In genomic region chr5:97534166-97534565, GRCh38 we compare ENCODE assay signal across 8 cellular contexts.
DNase-seq lines count a peak whose midpoint lies in the region; ATAC-seq, FAIRE-seq and TF ChIP-seq lines count a peak whose summit lies in the region.

No MANE protein-coding gene starts in this region.

- POLR2A ChIA-PET in K562 (lab: Yijun Ruan, JAX): no interaction called here

- ATAC-seq in GM18517 (IDR thresholded peaks at IDR 0.05; ENCODE audit: unreplicated experiment) (peak; percentile 70), HG02884 (IDR thresholded peaks at IDR 0.05; ENCODE audit: unreplicated experiment) (peak; percentile 77), K562 (no peak), upper lobe of right lung (peak; percentile 96)

- intact Hi-C loops in K562 (cut with micrococcal nuclease) (loop anchor here (1.0 kb wide), 1 partner anchor 303 kb away; no protein-coding TSS in a partner anchor), kidney (cut with DNase I) (no loop called here), upper lobe of right lung (cut with DNase I) (no loop called here), sigmoid colon (cut with DNase I) (loop anchor here (5.0 kb wide), 1 partner anchor 302 kb away; no protein-coding TSS in a partner anchor)

- H3K9me1 ChIP-seq in K562 (ENCODE audit: control insufficient read depth, insufficient read depth, low read length): no peaks in the 10 kb centered on the region

- H3K79me2 ChIP-seq in K562 (ENCODE audit: control insufficient read depth, insufficient read depth, low read length): no peaks in the 10 kb centered on the region

- TF ChIP-seq EP300 in K562 (IDR thresholded peaks at IDR 0.05; ENCODE audit: low read length) (no peak), sigmoid colon (IDR thresholded peaks at IDR 0.05) (no peak)

- CTCF ChIA-PET in K562 (lab: Yijun Ruan, JAX; ENCODE audit: low intra/inter-chr PET ratio): interaction anchor here (0.8 kb wide), 1 partner anchor 373 kb away, joined by 3 read pairs; no protein-coding TSS in a partner anchor

- TF ChIP-seq POLR2A in K562 (conservative IDR thresholded peaks at IDR 0.05) (no peak), sigmoid colon (IDR thresholded peaks at IDR 0.05) (no peak)

- H3K9me3 ChIP-seq in K562 (replicated peaks; ENCODE audit: control insufficient read depth, insufficient read depth, low read depth, low read length) (no peaks in the 10 kb centered on the region), kidney (ENCODE audit: control insufficient read depth in 1 of 2, low read length in 2 of 2) (no peaks in the 10 kb centered on the region), upper lobe of right lung (no peaks in the 10 kb centered on the region), sigmoid colon (no peaks in the 10 kb centered on the region)

- H3K4me1 ChIP-seq in K562 (replicated peaks in 1 of 2; ENCODE audit: control insufficient read depth in 2 of 2, insufficient read depth in 2 of 2, low read length in 2 of 2) (no peaks in the 10 kb centered on the region), kidney (ENCODE audit: control insufficient read depth in 1 of 2, insufficient read depth in 1 of 2, low read depth in 1 of 2, low read length in 2 of 2) (no peaks in the 10 kb centered on the region), upper lobe of right lung (no peaks in the 10 kb centered on the region), sigmoid colon (no peaks in the 10 kb centered on the region)

- BruUV-seq in K562 (replicated peaks; lab: Mats Ljungman, UMichigan): no TSS peak

- H3K4me2 ChIP-seq in K562 (ENCODE audit: insufficient read depth, low read length): no peak overlapping the region

- DNase-seq in NCI-H2081 treated with DMSO at 0.1 percent for 48 hours (lab: John Stamatoyannopoulos, UW) (peak; percentile 3), K562 (ENCODE audit: extremely low read depth in 1 of 4, low spot score in 3 of 4) (peak in 3 of 4 experiments; percentile 3 to 9 (median 8)), kidney (no peak), upper lobe of right lung (no peak), sigmoid colon (no peak)

- H2AFZ ChIP-seq in K562 (ENCODE audit: low read depth, low read length): no peak overlapping the region

- no peak overlapping the region for H3K9ac ChIP-seq in K562 (ENCODE audit: insufficient read depth in 1 of 2, low read depth in 2 of 2, low read length in 2 of 2)
- H3K9ac ChIP-seq in kidney (ENCODE audit: low read length in 2 of 2): no peak overlapping the region

- H4K20me1 ChIP-seq in K562 (replicated peaks; ENCODE audit: control insufficient read depth, insufficient read depth, low read length): no peaks in the 10 kb centered on the region

- H3K36me3 ChIP-seq in K562 (ENCODE audit: control insufficient read depth, insufficient read depth, low read length) (no peaks in the 10 kb centered on the region), kidney (ENCODE audit: control insufficient read depth in 1 of 2, insufficient read depth in 2 of 2, low read length in 2 of 2) (no peaks in the 10 kb centered on the region), upper lobe of right lung (no peaks in the 10 kb centered on the region), sigmoid colon (no peaks in the 10 kb centered on the region)

- H3K4me3 ChIP-seq in K562 (no peak overlapping the region), kidney (ENCODE audit: low read length in 2 of 2) (no peak overlapping the region), upper lobe of right lung (no peak overlapping the region), sigmoid colon (no peak overlapping the region)

- in situ Hi-C loops in K562 (cut with MboI): no loop called here

- H3K27me3 ChIP-seq in K562 (ENCODE audit: control insufficient read depth in 2 of 2, insufficient read depth in 2 of 2, low read length in 2 of 2) (no peaks in the 10 kb centered on the region), upper lobe of right lung (no peaks in the 10 kb centered on the region), sigmoid colon (no peaks in the 10 kb centered on the region)

- H3K27ac ChIP-seq in C4-2B: no peak overlapping the region
- no peak overlapping the region for H3K27ac ChIP-seq in K562 (ENCODE audit: extremely low read depth, low read depth, low read length)
- no peak overlapping the region for H3K27ac ChIP-seq in kidney (ENCODE audit: low read depth in 2 of 2, low read length in 2 of 2)
- H3K27ac ChIP-seq in upper lobe of right lung: no peak overlapping the region
- H3K27ac ChIP-seq in sigmoid colon: no peak overlapping the region

- FAIRE-seq in K562 (lab: Jason Lieb, UNC) (no peak), kidney (lab: Jason Lieb, UNC) (no peak)

- peak in 1 of 2 experiments; percentile 60; a peak in 3 of 4 replicates for TF ChIP-seq RAD21 in K562 (CRISPR knock-in tag; conservative IDR thresholded peaks at IDR 0.05 in 1 of 2, IDR thresholded peaks at IDR 0.05 in 1 of 2)

- TF ChIP-seq CTCF in C4-2B (conservative IDR thresholded peaks at IDR 0.05): peak; percentile 88
- TF ChIP-seq CTCF in K562 (IDR thresholded peaks at IDR 0.05 in 2 of 3, conservative IDR thresholded peaks at IDR 0.05 in 1 of 3; ENCODE audit: insufficient read depth in 2 of 3, low read depth in 1 of 3, low read length in 3 of 3): peak in 2 of 3 experiments; percentile 24 to 25; a peak in 2 of 6 replicates
- peak; percentile 29 for TF ChIP-seq CTCF in kidney (IDR thresholded peaks at IDR 0.05; ENCODE audit: borderline replicate concordance, extremely low read depth, insufficient read depth)
- TF ChIP-seq CTCF in upper lobe of right lung (IDR thresholded peaks at IDR 0.05): peak; percentile 55
- peak in 2 of 4 experiments; percentile 22 to 40 for TF ChIP-seq CTCF in sigmoid colon (IDR thresholded peaks at IDR 0.05)

TF ChIP-seq in K562, 482 proteins besides CTCF, POLR2A, EP300 and RAD21:
- TF ChIP-seq CEBPB (tag; IDR thresholded peaks at IDR 0.05) (peak; percentile 73), RBBP5 (IDR thresholded peaks at IDR 0.05; ENCODE audit: borderline replicate concordance, insufficient read depth, low read length, poor library complexity, severe bottlenecking) (no peak), CEBPG (CRISPR knock-in tag; IDR thresholded peaks at IDR 0.05) (no peak), CEBPG (tag; conservative IDR thresholded peaks at IDR 0.05 in 1 of 2, IDR thresholded peaks at IDR 0.05 in 1 of 2) (peak; percentile 70 to 87)
- TF ChIP-seq, protein P1, sequence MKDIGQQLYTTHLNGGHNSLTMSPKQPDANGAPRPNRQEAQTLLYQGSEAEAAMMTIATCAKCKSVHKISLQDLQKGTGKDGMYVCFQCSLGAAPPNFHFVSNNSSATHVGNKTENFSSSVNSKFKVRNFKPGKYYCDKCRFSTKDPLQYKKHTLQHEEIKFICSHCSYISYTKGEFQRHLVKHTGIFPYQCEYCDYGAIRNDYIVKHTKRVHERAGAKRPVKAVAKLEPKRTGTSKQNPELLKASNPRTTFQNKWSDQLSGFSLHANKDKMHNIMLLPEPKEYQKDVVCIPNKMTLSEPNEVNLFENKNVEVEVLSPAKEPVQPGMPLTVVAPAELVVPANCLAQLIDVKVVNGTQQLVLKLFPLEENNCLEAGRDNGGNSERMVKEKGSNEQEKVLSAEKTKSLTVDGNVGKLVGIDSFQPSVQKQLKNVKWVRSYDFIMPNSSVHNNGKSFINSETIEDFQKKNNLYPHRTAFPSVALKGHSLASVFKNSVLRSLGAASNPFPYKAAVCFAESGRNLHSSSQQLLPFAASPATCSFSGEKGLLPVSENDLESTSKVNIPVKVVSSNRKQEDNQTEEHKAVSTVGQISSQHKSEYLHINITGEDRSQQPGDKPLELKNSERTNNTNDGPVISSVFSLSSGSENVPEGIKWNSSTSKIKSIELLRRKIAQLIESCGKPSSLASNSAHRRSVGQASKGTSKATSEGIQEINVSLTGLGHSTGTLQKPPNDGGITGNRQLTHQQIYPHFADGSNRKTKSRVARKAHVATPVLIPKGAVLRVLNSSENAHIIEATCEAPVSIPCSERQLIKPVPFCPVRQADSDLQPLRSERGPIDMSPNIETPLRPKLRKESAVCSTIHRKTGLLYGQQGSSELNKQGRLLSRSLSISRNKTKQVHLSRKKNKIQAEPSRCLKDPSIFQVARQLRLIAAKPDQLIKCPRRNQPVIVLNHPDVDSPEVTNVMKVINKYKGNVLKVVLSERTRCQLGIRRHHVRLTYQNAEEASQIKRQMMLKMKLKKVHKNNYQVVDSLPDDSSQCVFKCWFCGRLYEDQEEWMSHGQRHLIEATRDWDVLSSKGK (CRISPR knock-in tag; IDR thresholded peaks at IDR 0.05): no peak

Comparison
In these comparisons a context has a peak if more than half of its experiments do, and no peak if none do; other contexts are left out.
1. DNase-seq: peak in NCI-H2081 treated with DMSO at 0.1 percent for 48 hours (single experiment) and K562 (3 of 4); none in kidney (single experiment), upper lobe of right lung (single experiment) and sigmoid colon (single experiment).
2. intact Hi-C loops: an anchor here in K562 (1.0 kb wide) and sigmoid colon (5.0 kb wide); none called in kidney and upper lobe of right lung.